ENCODE assay signal across 1 cellular context in genomic region chr1:219339466-219339865, GRCh38.
TF ChIP-seq lines count a peak whose summit lies in the region.

No MANE protein-coding gene starts in this region.

TF ChIP-seq in SK-N-SH, 30 proteins besides CTCF, POLR2A, EP300 and RAD21 (continued from another document):
- TF ChIP-seq, protein P1, sequence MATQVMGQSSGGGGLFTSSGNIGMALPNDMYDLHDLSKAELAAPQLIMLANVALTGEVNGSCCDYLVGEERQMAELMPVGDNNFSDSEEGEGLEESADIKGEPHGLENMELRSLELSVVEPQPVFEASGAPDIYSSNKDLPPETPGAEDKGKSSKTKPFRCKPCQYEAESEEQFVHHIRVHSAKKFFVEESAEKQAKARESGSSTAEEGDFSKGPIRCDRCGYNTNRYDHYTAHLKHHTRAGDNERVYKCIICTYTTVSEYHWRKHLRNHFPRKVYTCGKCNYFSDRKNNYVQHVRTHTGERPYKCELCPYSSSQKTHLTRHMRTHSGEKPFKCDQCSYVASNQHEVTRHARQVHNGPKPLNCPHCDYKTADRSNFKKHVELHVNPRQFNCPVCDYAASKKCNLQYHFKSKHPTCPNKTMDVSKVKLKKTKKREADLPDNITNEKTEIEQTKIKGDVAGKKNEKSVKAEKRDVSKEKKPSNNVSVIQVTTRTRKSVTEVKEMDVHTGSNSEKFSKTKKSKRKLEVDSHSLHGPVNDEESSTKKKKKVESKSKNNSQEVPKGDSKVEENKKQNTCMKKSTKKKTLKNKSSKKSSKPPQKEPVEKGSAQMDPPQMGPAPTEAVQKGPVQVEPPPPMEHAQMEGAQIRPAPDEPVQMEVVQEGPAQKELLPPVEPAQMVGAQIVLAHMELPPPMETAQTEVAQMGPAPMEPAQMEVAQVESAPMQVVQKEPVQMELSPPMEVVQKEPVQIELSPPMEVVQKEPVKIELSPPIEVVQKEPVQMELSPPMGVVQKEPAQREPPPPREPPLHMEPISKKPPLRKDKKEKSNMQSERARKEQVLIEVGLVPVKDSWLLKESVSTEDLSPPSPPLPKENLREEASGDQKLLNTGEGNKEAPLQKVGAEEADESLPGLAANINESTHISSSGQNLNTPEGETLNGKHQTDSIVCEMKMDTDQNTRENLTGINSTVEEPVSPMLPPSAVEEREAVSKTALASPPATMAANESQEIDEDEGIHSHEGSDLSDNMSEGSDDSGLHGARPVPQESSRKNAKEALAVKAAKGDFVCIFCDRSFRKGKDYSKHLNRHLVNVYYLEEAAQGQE (IDR thresholded peaks at IDR 0.05; ENCODE audit: low read depth, low read length) = no peak
- TF ChIP-seq TCF12 (IDR thresholded peaks at IDR 0.05) (peak; percentile 39), FOXJ3 (CRISPR knock-in tag; IDR thresholded peaks at IDR 0.05) (no peak), RFX5 (IDR thresholded peaks at IDR 0.05; ENCODE audit: low read length) (no peak), YY1 (IDR thresholded peaks at IDR 0.05; ENCODE audit: low read depth) (no peak; the same call in 1 of the 2 replicates), MEF2A (IDR thresholded peaks at IDR 0.05; ENCODE audit: borderline replicate concordance, low read depth) (peak; percentile 90), GABPA (IDR thresholded peaks at IDR 0.05; ENCODE audit: low read depth) (no peak)
TF ChIP-seq in SK-N-SH: peak in this region for 5.
